ENCODE assay signal across 8 cellular contexts in genomic region chr5:151684690-151685361, GRCh38. TPM values are rescaled to one million over a fixed set of nuclear protein-coding genes. Genes with fewer than 3 reads are reported as not detected.
A peak's percentile ranks its signal among the peaks of the same experiment; 100 is the strongest.
DNase-seq lines count a peak whose midpoint lies in the region; ATAC-seq, FAIRE-seq and TF ChIP-seq lines count a peak whose summit lies in the region.

No MANE protein-coding gene starts in this region.

- H3K9me3 ChIP-seq in HUES64 (ENCODE audit: insufficient read depth, low read depth, low read length): no peaks in the 10 kb centered on the region

- no peak for ATAC-seq in GM21737 (IDR thresholded peaks at IDR 0.05; ENCODE audit: unreplicated experiment)

- DNase-seq in lower leg skin (ENCODE audit: low spot score in 2 of 2) (peak; percentile 72 to 90), urothelium cell line (ENCODE audit: low spot score) (peak; percentile 74), NCI-H748 (lab: John Stamatoyannopoulos, UW; ENCODE audit: unreplicated experiment) (no peak), globus pallidus (ENCODE audit: low spot score) (no peak)

- peak overlapping the region; percentile 70 for H3K9ac ChIP-seq in HUES64 (ENCODE audit: low read depth, low read length)

- 12% methylated on average over 8 of the region's 8 CpGs for WGBS in HUES64
- WGBS in lower leg skin, 2 donors: 10 to 11% methylated on average over 8 of the region's 8 CpGs

- no peak overlapping the region for H2AFZ ChIP-seq in ACC112 (ENCODE audit: low read length, unreplicated experiment)

- H3K4me1 ChIP-seq in ACC112 (ENCODE audit: control insufficient read depth, insufficient read depth, low read length, unreplicated experiment): peaks cover 57% of the 10 kb centered on the region
- H3K4me1 ChIP-seq in HUES64 (ENCODE audit: insufficient read depth, low read length): peaks cover 32% of the 10 kb centered on the region

- no peaks in the 10 kb centered on the region for H3K27me3 ChIP-seq in ACC112 (ENCODE audit: insufficient read depth, low read length)
- no peaks in the 10 kb centered on the region for H3K27me3 ChIP-seq in HUES64 (ENCODE audit: insufficient read depth, low read length)

- no peak for TF ChIP-seq POLR2A in lower leg skin (IDR thresholded peaks at IDR 0.05)

- H3K4me3 ChIP-seq in ACC112 (ENCODE audit: low read depth, low read length): peak overlapping the region; percentile 99
- peak overlapping the region; percentile 75 for H3K4me3 ChIP-seq in HUES64 (ENCODE audit: low read length)
- H3K4me3 ChIP-seq in lower leg skin (ENCODE audit: low read depth, poor library complexity, severe bottlenecking): peak overlapping the region; percentile 21

- intact Hi-C loops in lower leg skin (cut with DNase I; ENCODE audit: low total_unique reads): no loop called here

- peak overlapping the region; percentile 85 for H3K27ac ChIP-seq in ACC112 (ENCODE audit: low read depth, low read length)
- H3K27ac ChIP-seq in HUES64 (ENCODE audit: low read depth, low read length): peak overlapping the region; percentile 92
- peak overlapping the region; percentile 82 for H3K27ac ChIP-seq in cingulate gyrus (ENCODE audit: low read depth, low read length)

- H3K36me3 ChIP-seq in ACC112 (ENCODE audit: insufficient read depth, low read length): peaks cover 25% of the 10 kb centered on the region
- peaks cover 13% of the 10 kb centered on the region for H3K36me3 ChIP-seq in HUES64 (ENCODE audit: insufficient read depth, low read length)

- peaks cover 73% of the 10 kb centered on the region for H3K79me2 ChIP-seq in ACC112 (ENCODE audit: control insufficient read depth, insufficient read depth, low read length, unreplicated experiment)

- TF ChIP-seq CTCF in lower leg skin (IDR thresholded peaks at IDR 0.05): no peak

- FAIRE-seq in urothelium cell line (lab: Jason Lieb, UNC): no peak

RNA-seq across cellular contexts. Expression of gene SPARC, which starts 1.9 kb away (rescaled TPM):
- 236 TPM for polyA plus RNA-seq in HUES64 (2013, experiment 1 of 2)
- 250 TPM for polyA plus RNA-seq in HUES64 (2013, experiment 2 of 2)
- 100 to 1,000 TPM; 133 to 494 (median 213) TPM for total RNA-seq in lower leg skin

Comparison
In these comparisons a context has a peak if more than half of its experiments do, and no peak if none do; other contexts are left out.
1. H3K4me3 ChIP-seq: peak in every context shown above with its lines; median percentile 99 in ACC112; 75 in HUES64; 21 in lower leg skin.
2. DNase-seq: peak in lower leg skin (2 of 2) and urothelium cell line (single experiment); none in NCI-H748 (single experiment) and globus pallidus (single experiment).
3. Peak in every context shown above with its lines, with median percentiles within 50 percentile points of each other: H3K27ac ChIP-seq.